26 cellular contexts compared by ENCODE assay signal in the genomic region with DNA sequence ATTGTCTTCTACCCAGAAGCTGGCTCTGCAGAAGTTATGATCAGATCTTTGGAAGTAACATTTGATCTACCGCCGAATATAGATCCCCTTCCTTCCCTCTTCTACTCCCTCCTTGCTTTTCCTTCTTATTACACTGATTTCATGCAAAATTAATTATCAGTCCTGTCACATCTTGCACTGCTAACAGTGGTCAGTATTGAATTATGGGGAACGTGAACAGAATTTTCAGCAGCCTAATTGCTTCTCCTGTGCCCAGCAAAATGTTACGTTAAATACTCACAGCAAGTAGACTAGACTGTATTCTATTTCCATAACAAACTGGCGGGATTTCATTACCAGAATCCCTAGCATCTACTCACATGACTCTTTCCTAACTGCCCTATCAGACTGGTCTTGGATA.
"Had no signal": no experiment of that assay in that cellular context is flagged by ENCODE, and none has a peak within 500 bp of the region (broad histone marks: within the 10 kb centered on the region; RNA-seq: fewer than 3 reads in every experiment).

No MANE protein-coding gene starts in this region.

- DNase-seq: activated CD4-positive, alpha-beta memory T cell treated with anti-CD3 and anti-CD28 coated beads, Interleukin-2, amount 10 ng/mL, durations not matched to agents 7 days and 5 days; activated CD4-positive, alpha-beta T cell treated with anti-CD3 and anti-CD28 coated beads for 36 hours; activated CD4-positive, alpha-beta T cell treated with anti-CD3 and anti-CD28 coated beads, Interleukin-2, amount 10 ng/mL, durations not matched to agents 24 days and 14 days; activated CD4-positive, CD25-positive, alpha-beta regulatory T cell; activated CD4-positive, CD25-positive, alpha-beta regulatory T cell treated with anti-CD3 and anti-CD28 coated beads, Interleukin-2, amount 50 U/mL, for 72 hours; activated CD8-positive, alpha-beta memory T cell treated with anti-CD3 and anti-CD28 coated beads, Interleukin-2, amount 50 U/mL, for 48 hours; activated gamma-delta T cell; activated naive CD4-positive, alpha-beta T cell; activated naive CD4-positive, alpha-beta T cell treated with anti-CD3 and anti-CD28 coated beads, Interleukin-2, amount 10 ng/mL, durations not matched to agents 7 days and 5 days; activated naive CD8-positive, alpha-beta T cell treated with anti-CD3 and anti-CD28 coated beads, Interleukin-2, amount 10 ng/mL, durations not matched to agents 7 days and 5 days; activated T-cell treated with anti-CD3 and anti-CD28 coated beads for 4 hours; activated T-cell treated with anti-CD3 and anti-CD28 coated beads, Interleukin-2, amount 50 U/mL, for 24 hours; activated T-cell treated with anti-CD3 and anti-CD28 coated beads, Interleukin-2, amount 50 U/mL, for 72 hours; central memory CD4-positive, alpha-beta T cell; cerebellar nuclear complex; colonic mucosa; effector CD8-positive, alpha-beta T cell; foreskin fibroblast; gastrocnemius medialis; T-helper 2 cell had no signal

- ATAC-seq: activated CD4-positive, alpha-beta T cell treated with anti-CD3 and anti-CD28 coated beads for 36 hours; activated naive CD4-positive, alpha-beta T cell treated with anti-CD3 and anti-CD28 coated beads, Interleukin-2, amount 50 U/mL, for 72 hours; activated T-cell treated with anti-CD3 and anti-CD28 coated beads, Interleukin-2, amount 50 U/mL, for 72 hours; esophagus mucosa; gastrocnemius medialis had no signal

- H3K4me3 ChIP-seq: ascending aorta, breast epithelium, cardiac muscle cell, colonic mucosa, gastrocnemius medialis had no signal

- H3K27me3 ChIP-seq: ascending aorta, breast epithelium, cardiac muscle cell, colonic mucosa, gastrocnemius medialis had no signal

- H3K36me3 ChIP-seq: ascending aorta, breast epithelium, cardiac muscle cell, colonic mucosa, gastrocnemius medialis had no signal

- H3K4me1 ChIP-seq: ascending aorta, breast epithelium, colonic mucosa, gastrocnemius medialis had no signal

- H3K9me3 ChIP-seq: ascending aorta, breast epithelium, colonic mucosa, gastrocnemius medialis had no signal

- H3K27ac ChIP-seq: ascending aorta, breast epithelium, cardiac muscle cell, colonic mucosa, epithelial cell of prostate, gastrocnemius medialis had no signal
